Comparison of ENCODE assay signal across 13 cellular contexts in the genomic region with DNA sequence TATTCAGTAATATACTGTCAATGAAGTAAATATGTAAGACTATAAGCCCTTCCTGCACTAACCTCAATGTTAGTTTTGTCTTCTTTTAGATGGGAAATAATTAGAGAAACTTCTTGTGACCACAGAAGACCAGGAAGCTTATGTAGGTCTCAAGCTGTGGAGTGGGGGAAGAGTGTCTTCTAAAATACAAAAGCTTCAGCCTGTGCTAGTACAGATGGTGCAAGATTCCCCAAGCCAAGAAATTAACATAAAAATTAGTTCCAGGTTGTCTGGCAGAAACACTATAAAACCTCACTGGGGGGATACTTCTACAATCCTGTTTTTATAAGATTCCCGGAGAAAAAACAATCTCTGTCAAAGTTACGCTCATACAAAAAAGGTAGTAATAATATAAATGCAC.
A peak's percentile ranks its signal among the peaks of the same experiment; 100 is the strongest.
DNase-seq lines count a peak whose midpoint lies in the region; ATAC-seq and TF ChIP-seq lines count a peak whose summit lies in the region.
"Had no signal": no experiment of that assay in that cellular context is flagged by ENCODE, and none has a peak within 500 bp of the region (broad histone marks: within the 10 kb centered on the region; RNA-seq: fewer than 3 reads in every experiment).

No MANE protein-coding gene starts in this region.

- H3K27ac Mint-ChIP-seq in T-helper 17 cell: peak overlapping the region; percentile 92
- peak overlapping the region; percentile 85 to 91 for H3K27ac Mint-ChIP-seq in effector memory CD8-positive, alpha-beta T cell
- peak overlapping the region; percentile 86 for H3K27ac Mint-ChIP-seq in stimulated activated effector memory CD8-positive, alpha-beta T cell treated with anti-CD3 and anti-CD28 coated beads, Interleukin-12 subunit alpha, Interleukin-12 subunit beta, amount 100 ng/mL, for 72 hours

- H3K9me3 ChIP-seq in T-helper 17 cell (ENCODE audit: control insufficient read depth, low read length, poor library complexity, severe bottlenecking) (peaks cover 4% of the 10 kb centered on the region), WERI-Rb-1 (ENCODE audit: severe bottlenecking) (peaks cover 15% of the 10 kb centered on the region)

- H3K27me3 Mint-ChIP-seq in T-helper 17 cell: no peaks in the 10 kb centered on the region
- H3K27me3 Mint-ChIP-seq in effector memory CD8-positive, alpha-beta T cell: no peaks in the 10 kb centered on the region

- peaks cover 29% of the 10 kb centered on the region for H3K4me1 Mint-ChIP-seq in T-helper 17 cell
- peaks cover 36 to 44% of the 10 kb centered on the region in 2 donors for H3K4me1 Mint-ChIP-seq in effector memory CD8-positive, alpha-beta T cell (ENCODE audit: low read depth in 2 of 2)
- H3K4me1 Mint-ChIP-seq in stimulated activated effector memory CD8-positive, alpha-beta T cell treated with anti-CD3 and anti-CD28 coated beads, Interleukin-12 subunit alpha, Interleukin-12 subunit beta, amount 100 ng/mL, for 72 hours: peaks cover 57% of the 10 kb centered on the region

- no peak overlapping the region for H3K4me3 ChIP-seq in WERI-Rb-1 (ENCODE audit: low read depth, low read length)
- H3K4me3 ChIP-seq: spleen had no signal

- peak; percentile 28 for DNase-seq in NCI-H2171 treated with DMSO at 0.1 percent for 48 hours (lab: John Stamatoyannopoulos, UW)
- no peak for DNase-seq in NCI-H2171 (lab: John Stamatoyannopoulos, UW)
- no peak for DNase-seq in T-helper 17 cell
- no peak for DNase-seq in effector memory CD8-positive, alpha-beta T cell
- no peak for DNase-seq in stimulated activated effector memory CD8-positive, alpha-beta T cell treated with anti-CD3 and anti-CD28 coated beads, Interleukin-12 subunit alpha, Interleukin-12 subunit beta, amount 100 ng/mL, for 72 hours (ENCODE audit: low spot score in 2 of 2)
- no peak for DNase-seq in WERI-Rb-1
- no peak for DNase-seq in H4 (ENCODE audit: low spot score)
- no peak for DNase-seq in GDM1 (lab: John Stamatoyannopoulos, UW)
- DNase-seq: DMS79, islet precursor cell, NCI-H526, spleen had no signal

- no peaks in the 10 kb centered on the region for H3K36me3 Mint-ChIP-seq in T-helper 17 cell (ENCODE audit: low read depth)
- peaks cover 67% of the 10 kb centered on the region for H3K36me3 Mint-ChIP-seq in effector memory CD8-positive, alpha-beta T cell (ENCODE audit: insufficient read depth)
- no peaks in the 10 kb centered on the region for H3K36me3 Mint-ChIP-seq in stimulated activated effector memory CD8-positive, alpha-beta T cell treated with anti-CD3 and anti-CD28 coated beads, Interleukin-12 subunit alpha, Interleukin-12 subunit beta, amount 100 ng/mL, for 72 hours

- H3K9me3 Mint-ChIP-seq in effector memory CD8-positive, alpha-beta T cell: no peaks in the 10 kb centered on the region
- no peaks in the 10 kb centered on the region for H3K9me3 Mint-ChIP-seq in stimulated activated effector memory CD8-positive, alpha-beta T cell treated with anti-CD3 and anti-CD28 coated beads, Interleukin-12 subunit alpha, Interleukin-12 subunit beta, amount 100 ng/mL, for 72 hours

- no peak for TF ChIP-seq CTCF in WERI-Rb-1 (IDR thresholded peaks at IDR 0.05; ENCODE audit: low read depth, low read length)

- no peak overlapping the region for H3K27ac ChIP-seq in WERI-Rb-1
- H3K27ac ChIP-seq: 22Rv1 had no signal

- no peaks in the 10 kb centered on the region for H3K27me3 ChIP-seq in WERI-Rb-1 (ENCODE audit: insufficient read depth, low read depth, severe bottlenecking)
- H3K27me3 ChIP-seq: spleen had no signal

- ATAC-seq in T-helper 17 cell: peak; percentile 51
- ATAC-seq in effector memory CD8-positive, alpha-beta T cell (replicated peaks): peak; percentile 76
- ATAC-seq in stimulated activated effector memory CD8-positive, alpha-beta T cell treated with anti-CD3 and anti-CD28 coated beads, Interleukin-12 subunit alpha, Interleukin-12 subunit beta, amount 100 ng/mL, for 72 hours: no peak

- H3K36me3 ChIP-seq in WERI-Rb-1: no peaks in the 10 kb centered on the region; the same call in none of the 2 replicates

- peak overlapping the region; percentile 65 for H3K4me3 Mint-ChIP-seq in T-helper 17 cell
- H3K4me3 Mint-ChIP-seq in effector memory CD8-positive, alpha-beta T cell: peak overlapping the region; percentile 47 to 48
- no peak overlapping the region for H3K4me3 Mint-ChIP-seq in stimulated activated effector memory CD8-positive, alpha-beta T cell treated with anti-CD3 and anti-CD28 coated beads, Interleukin-12 subunit alpha, Interleukin-12 subunit beta, amount 100 ng/mL, for 72 hours
